9 cellular contexts compared by ENCODE assay signal in genomic region chr10:84352251-84352842, GRCh38. TPM values are rescaled to one million over a fixed set of nuclear protein-coding genes. Genes with fewer than 3 reads are reported as not detected.
DNase-seq lines count a peak whose midpoint lies in the region; ATAC-seq and TF ChIP-seq lines count a peak whose summit lies in the region.
"Had no signal": no experiment of that assay in that cellular context is flagged by ENCODE, and none has a peak within 500 bp of the region (broad histone marks: within the 10 kb centered on the region; RNA-seq: fewer than 3 reads in every experiment).

No MANE protein-coding gene starts in this region.

- no peaks in the 10 kb centered on the region for H3K9me2 ChIP-seq in GM23248 (ENCODE audit: insufficient read depth)

- 68 to 70% methylated on average over 7 of the region's 7 CpGs for whole genome bisulfite sequencing in GM23248 (ENCODE audit: low coverage in 1 of 2, low lambda C conversion rate in 2 of 2, missing lambda C conversion rate in 2 of 2), 2 experiments
- 50% methylated on average over 7 of the region's 7 CpGs for WGBS in right lobe of liver (ENCODE audit: insufficient coverage, low coverage, low lambda C conversion rate, missing lambda C conversion rate)

- H3K4me3 ChIP-seq in GM23248: no peak overlapping the region
- no peak overlapping the region for H3K4me3 ChIP-seq in right lobe of liver
- H3K4me3 ChIP-seq: BLaER1 treated with 17β-estradiol and CSF1 and Interleukin-3, amounts not matched to agents 10 nM and 100 nM had no signal

- peak; percentile 51 for DNase-seq in NCI-H1436 (lab: John Stamatoyannopoulos, UW)
- DNase-seq in NCI-H1436 treated with DMSO at 0.1 percent for 48 hours (lab: John Stamatoyannopoulos, UW): no peak
- DNase-seq in GM23248: peak; percentile 73
- DNase-seq in Kasumi-1 (lab: John Stamatoyannopoulos, UW): peak; percentile 73 to 81
- DNase-seq in activated CD4-positive, CD25-positive, alpha-beta regulatory T cell treated with anti-CD3 and anti-CD28 coated beads, Interleukin-2, amount 50 U/mL, for 72 hours: peak; percentile 63
- peak; percentile 55 for DNase-seq in central memory CD4-positive, alpha-beta T cell
- DNase-seq in right lobe of liver: peak in 2 of 3 donors; percentile 50 to 65
- peak; percentile 33 to 43 for DNase-seq in stimulated activated CD8-positive, alpha-beta memory T cell treated with anti-CD3 and anti-CD28 coated beads, Interleukin-15, amount 100 ng/mL, for 48 hours (ENCODE audit: low read depth in 2 of 2)

- H3K4me1 ChIP-seq in GM23248 (ENCODE audit: insufficient read depth) (peaks cover 31% of the 10 kb centered on the region), right lobe of liver (peaks cover 0 to 7% (median 0%) of the 10 kb centered on the region in 4 donors)
- H3K4me1 ChIP-seq: BLaER1 treated with 17β-estradiol and CSF1 and Interleukin-3, amounts not matched to agents 10 nM and 100 nM had no signal

- H3F3A ChIP-seq in GM23248 (ENCODE audit: insufficient read depth): peaks cover 24% of the 10 kb centered on the region

- ATAC-seq in right lobe of liver: peak; percentile 89 to 96 (median 92)

- H3K36me3 ChIP-seq in GM23248 (ENCODE audit: low read depth): no peaks in the 10 kb centered on the region
- H3K36me3 ChIP-seq in right lobe of liver: no peaks in the 10 kb centered on the region

- peaks cover 84% of the 10 kb centered on the region for H3K79me2 ChIP-seq in GM23248 (ENCODE audit: insufficient read depth)

- intact Hi-C loops in right lobe of liver (cut with DNase I): no loop called here

- H3K4me2 ChIP-seq in GM23248 (ENCODE audit: unreplicated experiment): no peak overlapping the region
- H3K4me2 ChIP-seq: BLaER1 treated with 17β-estradiol and CSF1 and Interleukin-3, amounts not matched to agents 10 nM and 100 nM had no signal

- H3K27me3 ChIP-seq in GM23248 (replicated peaks; ENCODE audit: insufficient read depth): no peaks in the 10 kb centered on the region
- H3K27me3 ChIP-seq in right lobe of liver: no peaks in the 10 kb centered on the region
- H3K27me3 ChIP-seq: BLaER1 treated with 17β-estradiol and CSF1 and Interleukin-3, amounts not matched to agents 10 nM and 100 nM had no signal

- no peak overlapping the region for H2AFZ ChIP-seq in GM23248

- H3K27ac ChIP-seq in GM23248: no peak overlapping the region
- H3K27ac ChIP-seq in right lobe of liver: no peak overlapping the region
- H3K27ac ChIP-seq: BLaER1 treated with 17β-estradiol and CSF1 and Interleukin-3, amounts not matched to agents 10 nM and 100 nM had no signal

- TF ChIP-seq CTCF in right lobe of liver (IDR thresholded peaks at IDR 0.05): peak; percentile 52 to 80 (median 76)

- TF ChIP-seq POLR2A in right lobe of liver (IDR thresholded peaks at IDR 0.05): no peak

- in situ Hi-C loops in GM23248 (cut with MboI): no loop called here

- no peaks in the 10 kb centered on the region for H3K9me3 ChIP-seq in GM23248 (ENCODE audit: low read depth)
- no peaks in the 10 kb centered on the region for H3K9me3 ChIP-seq in right lobe of liver

- no peak overlapping the region for H3K9ac ChIP-seq in GM23248
- H3K9ac ChIP-seq: BLaER1 treated with 17β-estradiol and CSF1 and Interleukin-3, amounts not matched to agents 10 nM and 100 nM had no signal

- H4K20me1 ChIP-seq in GM23248 (ENCODE audit: insufficient read depth): no peaks in the 10 kb centered on the region

RNA-seq across cellular contexts. Expression of gene CCSER2, which starts 24.0 kb away (rescaled TPM):
- 27.8 and 30.6 TPM in 2 replicates for total RNA-seq in GM23248 (2014; rRNA removed; shearing (Covaris generic))
- 76.8 and 78.1 TPM in 2 replicates for polyA plus RNA-seq in GM23248 (2016; fragmentation: Nextera tagmentation; extraction: Ambion mirVana)
- 10 to 100 TPM; 18.2 to 28.8 (median 25.9) TPM for total RNA-seq in right lobe of liver
